2 cellular contexts compared by ENCODE assay signal in the genomic region with DNA sequence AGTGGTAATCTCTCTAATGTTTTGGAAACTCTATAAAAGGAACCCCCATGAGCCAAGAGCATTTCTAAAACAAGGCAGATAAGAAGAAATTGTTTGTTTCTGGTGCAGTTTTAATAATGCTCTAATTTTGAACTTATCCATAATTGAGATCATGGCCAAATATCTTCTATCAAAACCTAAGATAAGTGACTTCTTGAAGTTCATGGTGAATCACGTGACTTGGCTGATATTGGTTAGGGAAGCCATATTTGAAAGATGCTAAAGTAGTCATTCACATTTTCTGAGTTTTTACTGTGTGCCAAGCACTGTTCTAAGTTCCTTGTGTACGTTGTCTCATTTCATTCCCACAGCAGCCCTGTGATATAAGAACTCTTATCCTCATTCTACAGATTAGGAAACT.
TF ChIP-seq lines count a peak whose summit lies in the region.

No MANE protein-coding gene starts in this region.

TF ChIP-seq in IMR-90, 13 proteins besides CTCF, POLR2A, EP300 and RAD21:
- TF ChIP-seq, protein P1, sequence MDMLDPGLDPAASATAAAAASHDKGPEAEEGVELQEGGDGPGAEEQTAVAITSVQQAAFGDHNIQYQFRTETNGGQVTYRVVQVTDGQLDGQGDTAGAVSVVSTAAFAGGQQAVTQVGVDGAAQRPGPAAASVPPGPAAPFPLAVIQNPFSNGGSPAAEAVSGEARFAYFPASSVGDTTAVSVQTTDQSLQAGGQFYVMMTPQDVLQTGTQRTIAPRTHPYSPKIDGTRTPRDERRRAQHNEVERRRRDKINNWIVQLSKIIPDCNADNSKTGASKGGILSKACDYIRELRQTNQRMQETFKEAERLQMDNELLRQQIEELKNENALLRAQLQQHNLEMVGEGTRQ (IDR thresholded peaks at IDR 0.05; ENCODE audit: low read depth, low read length) = no peak
- no peak for TF ChIP-seq CHD1 (IDR thresholded peaks at IDR 0.05; ENCODE audit: low read depth, low read length)
- TF ChIP-seq RFX5 (IDR thresholded peaks at IDR 0.05; ENCODE audit: low read depth, low read length) = no peak
- TF ChIP-seq MAZ (IDR thresholded peaks at IDR 0.05; ENCODE audit: borderline replicate concordance, low read depth, low read length) = no peak

TF ChIP-seq in GM12878, 131 proteins besides CTCF, POLR2A, EP300 and RAD21:
- TF ChIP-seq ATF7 (IDR thresholded peaks at IDR 0.05; ENCODE audit: low read depth) = no peak
- TF ChIP-seq RAD51 (IDR thresholded peaks at IDR 0.05) = peak; percentile 57; the same call in 1 of the 2 replicates
- TF ChIP-seq EGR1 (IDR thresholded peaks at IDR 0.05; ENCODE audit: borderline replicate concordance in 1 of 2, low read depth in 2 of 2, low read length in 2 of 2) = no peak
- no peak for TF ChIP-seq CHD2 (IDR thresholded peaks at IDR 0.05; ENCODE audit: borderline replicate concordance, low read depth, low read length)
- TF ChIP-seq FOXM1 (IDR thresholded peaks at IDR 0.05; ENCODE audit: low read depth, low read length) = no peak
- no peak for TF ChIP-seq LARP7 (IDR thresholded peaks at IDR 0.05)
TF ChIP-seq in GM12878: peak in this region for 1.
